Comparison of ENCODE assay signal across 8 cellular contexts in the genomic region with DNA sequence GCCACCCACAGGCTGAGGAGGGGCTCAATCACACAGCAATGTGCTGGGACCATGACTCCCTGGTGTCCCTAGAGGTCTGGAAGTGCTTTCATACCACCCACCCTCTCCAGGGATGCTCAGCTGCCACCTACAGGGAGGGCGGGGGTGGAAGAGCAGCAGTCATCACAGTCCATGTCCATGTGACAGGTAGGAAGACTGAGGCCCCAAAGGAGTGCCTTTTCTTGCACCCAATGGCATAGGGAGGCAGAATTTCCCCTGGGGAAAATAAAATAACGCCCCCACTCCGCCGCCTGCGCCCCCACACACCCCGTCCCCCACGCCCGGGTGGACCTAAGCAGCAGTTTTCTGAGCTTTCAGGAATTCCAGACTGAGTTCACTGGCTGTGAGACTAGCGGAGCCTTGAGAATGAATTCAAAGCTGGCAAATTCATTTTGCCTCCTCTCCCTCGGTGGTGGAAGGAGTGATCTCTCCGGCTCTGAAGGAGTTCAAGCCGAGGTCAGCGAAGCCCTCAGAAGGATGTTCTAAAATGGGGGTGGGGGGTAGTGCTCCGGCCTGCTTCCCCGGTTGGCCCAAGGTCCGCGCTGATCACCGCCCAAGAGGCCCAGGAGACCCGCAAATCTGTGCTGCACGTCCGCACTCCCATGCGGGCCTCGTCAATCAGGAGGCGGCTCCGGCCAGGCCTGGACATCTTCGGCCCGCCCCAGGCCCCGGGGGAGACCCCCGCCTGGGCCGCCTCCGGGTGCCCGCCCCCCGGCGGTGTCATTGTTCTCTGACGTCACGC. TPM values are rescaled to one million over a fixed set of nuclear protein-coding genes. Genes with fewer than 3 reads are reported as not detected.
DNase-seq lines count a peak whose midpoint lies in the region; ATAC-seq, FAIRE-seq and TF ChIP-seq lines count a peak whose summit lies in the region.

No MANE protein-coding gene starts in this region.

- H3K9me1 ChIP-seq in K562 (ENCODE audit: control insufficient read depth, insufficient read depth, low read length): no peaks in the 10 kb centered on the region

- peak; percentile 59 to 73 for TF ChIP-seq RAD21 in K562 (CRISPR knock-in tag; conservative IDR thresholded peaks at IDR 0.05 in 1 of 2, IDR thresholded peaks at IDR 0.05 in 1 of 2)

- in situ Hi-C loops in K562 (cut with MboI): no loop called here

- POLR2A ChIA-PET in K562 (lab: Yijun Ruan, JAX): interaction anchor here (0.6 to 1.7 kb wide), 11 partner anchors 8 to 145 kb away, joined by 3 to 9 read pairs (median 3); no protein-coding TSS in a partner anchor

- TF ChIP-seq EP300 in K562 (IDR thresholded peaks at IDR 0.05; ENCODE audit: low read length): no peak

- H3K79me2 ChIP-seq in K562 (ENCODE audit: control insufficient read depth, insufficient read depth, low read length): peaks cover 27% of the 10 kb centered on the region

- intact Hi-C loops in K562 (cut with micrococcal nuclease) (loop anchor here (2.0 to 5.0 kb wide), 3 partner anchors 44 to 130 kb away; no protein-coding TSS in a partner anchor), kidney (cut with DNase I) (loop anchor here (10.0 kb wide), 1 partner anchor 92 kb away; no protein-coding TSS in a partner anchor)

- H3K36me3 ChIP-seq in K562 (ENCODE audit: control insufficient read depth, insufficient read depth, low read length): no peaks in the 10 kb centered on the region
- no peaks in the 10 kb centered on the region for H3K36me3 ChIP-seq in kidney (ENCODE audit: control insufficient read depth in 1 of 2, insufficient read depth in 2 of 2, low read length in 2 of 2)
- H3K36me3 ChIP-seq in stomach smooth muscle (ENCODE audit: control insufficient read depth in 2 of 2, insufficient read depth in 2 of 2, low read length in 2 of 2): no peaks in the 10 kb centered on the region

- H3K4me3 ChIP-seq in K562 (peak overlapping the region; percentile 35), kidney (ENCODE audit: low read length in 2 of 2) (peak overlapping the region; percentile 21 to 56), stomach smooth muscle (ENCODE audit: low read length in 2 of 2) (peak overlapping the region; percentile 62 to 95)

- no peak for TF ChIP-seq POLR2A in K562 (conservative IDR thresholded peaks at IDR 0.05)

- H3K9me3 ChIP-seq in K562 (replicated peaks; ENCODE audit: control insufficient read depth, insufficient read depth, low read depth, low read length) (no peaks in the 10 kb centered on the region), kidney (ENCODE audit: control insufficient read depth in 1 of 2, low read length in 2 of 2) (no peaks in the 10 kb centered on the region), stomach smooth muscle (ENCODE audit: control insufficient read depth in 2 of 2, low read length in 2 of 2) (no peaks in the 10 kb centered on the region)

- peak; percentile 28 for DNase-seq in stimulated activated CD8-positive, alpha-beta memory T cell treated with anti-CD3 and anti-CD28 coated beads, Interleukin-4, amount 100 ng/mL, for 24 hours (ENCODE audit: low read depth)
- DNase-seq in stimulated activated CD8-positive, alpha-beta memory T cell treated with anti-CD3 and anti-CD28 coated beads, Interleukin-4, amount 100 ng/mL, for 48 hours: no peak
- DNase-seq in NCI-H510A (lab: John Stamatoyannopoulos, UW) (peak; percentile 60), K562 (ENCODE audit: extremely low read depth in 1 of 4, low spot score in 3 of 4) (peak; percentile 77 to 94 (median 86)), kidney (peak; percentile 55)

- peaks cover 13 to 50% of the 10 kb centered on the region in 2 experiments; a peak in 4 of 5 replicates for H3K4me1 ChIP-seq in K562 (replicated peaks in 1 of 2; ENCODE audit: control insufficient read depth in 2 of 2, insufficient read depth in 2 of 2, low read length in 2 of 2)
- peaks cover 0 to 7% of the 10 kb centered on the region in 2 donors for H3K4me1 ChIP-seq in kidney (ENCODE audit: control insufficient read depth in 1 of 2, insufficient read depth in 1 of 2, low read depth in 1 of 2, low read length in 2 of 2)
- H3K4me1 ChIP-seq in stomach smooth muscle (ENCODE audit: control insufficient read depth, insufficient read depth, low read length): peaks cover 23% of the 10 kb centered on the region

- H4K20me1 ChIP-seq in K562 (replicated peaks; ENCODE audit: control insufficient read depth, insufficient read depth, low read length): peaks cover 9% of the 10 kb centered on the region; the same call in 1 of the 2 replicates

- H3K9ac ChIP-seq in K562 (ENCODE audit: insufficient read depth in 1 of 2, low read depth in 2 of 2, low read length in 2 of 2): peak overlapping the region; percentile 7 to 92; a peak in 2 of 4 replicates
- peak overlapping the region in 1 of 2 donors; percentile 41 for H3K9ac ChIP-seq in kidney (ENCODE audit: low read length in 2 of 2)
- peak overlapping the region; percentile 64 to 71 for H3K9ac ChIP-seq in stomach smooth muscle (ENCODE audit: low read length in 2 of 2)

- H3K27me3 ChIP-seq in K562 (ENCODE audit: control insufficient read depth in 2 of 2, insufficient read depth in 2 of 2, low read length in 2 of 2): no peaks in the 10 kb centered on the region
- H3K27me3 ChIP-seq in stomach smooth muscle (ENCODE audit: control insufficient read depth in 1 of 2, insufficient read depth in 2 of 2, low read length in 2 of 2): no peaks in the 10 kb centered on the region

- BruUV-seq in K562 (replicated peaks; lab: Mats Ljungman, UMichigan): no TSS peak

- peak; percentile 65 to 88 (median 88) for TF ChIP-seq CTCF in K562 (IDR thresholded peaks at IDR 0.05 in 2 of 3, conservative IDR thresholded peaks at IDR 0.05 in 1 of 3; ENCODE audit: insufficient read depth in 2 of 3, low read depth in 1 of 3, low read length in 3 of 3)
- peak; percentile 17 for TF ChIP-seq CTCF in kidney (IDR thresholded peaks at IDR 0.05; ENCODE audit: borderline replicate concordance, extremely low read depth, insufficient read depth)

- CTCF ChIA-PET in K562 (lab: Yijun Ruan, JAX; ENCODE audit: low intra/inter-chr PET ratio): interaction anchor here (0.7 to 1.1 kb wide), 3 partner anchors 11 to 409 kb away, joined by 3 to 4 read pairs (median 3); no protein-coding TSS in a partner anchor

- peak overlapping the region; percentile 6; the same call in 1 of the 3 replicates for H3K27ac ChIP-seq in K562 (ENCODE audit: extremely low read depth, low read depth, low read length)
- H3K27ac ChIP-seq in kidney (ENCODE audit: low read depth in 2 of 2, low read length in 2 of 2): peak overlapping the region; percentile 13 to 30
- peak overlapping the region; percentile 73 for H3K27ac ChIP-seq in stomach smooth muscle (ENCODE audit: low read length)

- FAIRE-seq in K562 (lab: Jason Lieb, UNC) (peak; percentile 80), kidney (lab: Jason Lieb, UNC) (no peak)

- 4% methylated on average over 34 of the region's 36 CpGs for WGBS in K562 (ENCODE audit: insufficient coverage, low coverage, missing lambda C conversion rate)

- peak overlapping the region; percentile 81 for H2AFZ ChIP-seq in K562 (ENCODE audit: low read depth, low read length)

- H3K4me2 ChIP-seq in K562 (ENCODE audit: insufficient read depth, low read length): peak overlapping the region; percentile 78

- peak; percentile 51 for ATAC-seq in K562
- ATAC-seq in HG03571 (IDR thresholded peaks at IDR 0.05; ENCODE audit: unreplicated experiment): no peak
- ATAC-seq in GM18519 (IDR thresholded peaks at IDR 0.05; ENCODE audit: low FRiP score, unreplicated experiment): no peak

TF ChIP-seq in K562, 482 proteins besides CTCF, POLR2A, EP300 and RAD21 (continues in another document):
- no peak for TF ChIP-seq NFXL1 (CRISPR knock-in tag; IDR thresholded peaks at IDR 0.05)
- no peak for TF ChIP-seq RBM22 (IDR thresholded peaks at IDR 0.05; ENCODE audit: low read depth, low read length, poor library complexity, severe bottlenecking)
- TF ChIP-seq ZNF589 (CRISPR knock-in tag; IDR thresholded peaks at IDR 0.05; ENCODE audit: low read depth): no peak
- TF ChIP-seq HMGN3 (IDR thresholded peaks at IDR 0.05; ENCODE audit: borderline replicate concordance, extremely low read depth, insufficient read length, low read depth, low read length): no peak
- TF ChIP-seq RBM34 (IDR thresholded peaks at IDR 0.05; ENCODE audit: borderline replicate concordance, insufficient read depth, low read length): no peak
- no peak for TF ChIP-seq ZNF3 (CRISPR knock-in tag; IDR thresholded peaks at IDR 0.05)
- TF ChIP-seq POLR3G (IDR thresholded peaks at IDR 0.05; ENCODE audit: extremely low read depth, insufficient read length, insufficient replicate concordance): no peak
- peak; percentile 66 for TF ChIP-seq TFAP4 (CRISPR knock-in tag; IDR thresholded peaks at IDR 0.05; ENCODE audit: borderline replicate concordance)

RNA-seq across cellular contexts. Expression of gene ZMIZ1, which starts 2.1 kb away (rescaled TPM):
- 31.4 and 71.8 TPM in 2 replicates for total RNA-seq in K562 (2011; cell fraction: chromatin; rRNA removed; ENCODE audit: low replicate concordance)
- total RNA-seq in K562 (2011; cell fraction: nucleolus; rRNA removed): 28.6 and 32.2 TPM in 2 replicates
- 31.8 and 38.1 TPM in 2 replicates for total RNA-seq in K562 (2011; cell fraction: nucleoplasm; rRNA removed)
- total RNA-seq in K562 (2014; rRNA removed): 7.0 and 7.7 TPM in 2 replicates
- total RNA-seq in K562 (2014; rRNA removed; fragmentation: Illumina TruSeq; extraction: Trizol): 2.6 and 2.8 TPM in 2 replicates
- 4.3 and 5.0 TPM in 2 replicates for total RNA-seq in K562 (2015; rRNA removed; fragmentation: Illumina TruSeq; extraction: Trizol)
- 30.3 and 37.3 TPM in 2 replicates for total RNA-seq in K562 (2021)
- 3.6 and 6.2 TPM in 2 replicates for polyA plus RNA-seq in K562 (2011; rRNA removed)
- 5.2 and 5.4 TPM in 2 replicates for polyA plus RNA-seq in K562 (2011; cell fraction: cytosol; rRNA removed)
- 18.9 and 30.6 TPM in 2 replicates for polyA plus RNA-seq in K562 (2011; cell fraction: nucleus; rRNA removed)
- polyA plus RNA-seq in K562 (2012): 23.3 and 39.2 TPM in 2 replicates
- 22.9 and 25.1 TPM in 2 replicates for polyA plus RNA-seq in K562 (2014; fragmentation: Illumina TruSeq; extraction: Trizol)
- 1 to 10 TPM; 1.0 to 1.9 TPM for polyA plus RNA-seq in K562 (2014; fragmentation: Nextera tagmentation; extraction: Ambion mirVana)
- 11.0 and 11.7 TPM in 2 replicates for polyA plus RNA-seq in K562 (2014; rRNA removed)
- 5.8 and 6.7 TPM in 2 replicates for polyA minus RNA-seq in K562 (2011; rRNA and poly(A)+ RNA removed)
- 14.9 and 22.3 TPM in 2 replicates for polyA minus RNA-seq in K562 (2011; cell fraction: cytosol; rRNA and poly(A)+ RNA removed)
- 17.6 and 22.4 TPM in 2 replicates for polyA minus RNA-seq in K562 (2011; cell fraction: nucleus; rRNA and poly(A)+ RNA removed)
- total RNA-seq in kidney: 97.6 TPM
- 14.2 TPM for polyA plus RNA-seq in kidney (ENCODE audit: insufficient read depth, low read depth, low replicate concordance)

Comparison
In these comparisons a context has a peak if more than half of its experiments do, and no peak if none do; other contexts are left out.
1. H3K27ac ChIP-seq: peak in every context shown above with its lines; median percentile 73 in stomach smooth muscle; 22 in kidney; 6 in K562.